Comparison of ENCODE assay signal across 8 cellular contexts in genomic region chr2:64330691-64331429, GRCh38.
DNase-seq lines count a peak whose midpoint lies in the region; ATAC-seq and TF ChIP-seq lines count a peak whose summit lies in the region.

No MANE protein-coding gene starts in this region.

- intact Hi-C loops in left lung (cut with DNase I), result loop anchor here in 1 of 2 donors (5.0 to 10.0 kb wide), 2 partner anchors 156 to 534 kb away; no protein-coding TSS in a partner anchor

- CTCF ChIA-PET in HEK293 (lab: Yijun Ruan, JAX), result interaction anchor here (0.6 to 7.3 kb wide), 66 partner anchors 10 to 1023 kb away, joined by 3 to 155 read pairs (median 5); no protein-coding TSS in a partner anchor

- H3K27ac ChIP-seq in HEK293 (ENCODE audit: extremely low read depth, low read depth, low read length) (no peak overlapping the region), left lung (peak overlapping the region; percentile 21 to 79)

- TF ChIP-seq CTCF in HEK293 (tag by site-specific recombination; IDR thresholded peaks at IDR 0.05), result peak; percentile 65
- peak; percentile 87 to 90 for TF ChIP-seq CTCF in left lung (IDR thresholded peaks at IDR 0.05)

- H3K4me3 ChIP-seq in HEK293 (ENCODE audit: low read depth, low read length), result no peak overlapping the region
- H3K4me3 ChIP-seq in left lung, result no peak overlapping the region

- H3K27me3 ChIP-seq in left lung, result no peaks in the 10 kb centered on the region

- H3K9me3 ChIP-seq in HEK293 (ENCODE audit: control insufficient read depth, insufficient read depth, low read depth, low read length), result no peaks in the 10 kb centered on the region
- no peaks in the 10 kb centered on the region for H3K9me3 ChIP-seq in left lung

- no peaks in the 10 kb centered on the region for H3K36me3 ChIP-seq in HEK293 (ENCODE audit: control insufficient read depth in 2 of 2, insufficient read depth in 1 of 2, low read length in 2 of 2)
- H3K36me3 ChIP-seq in left lung, result no peaks in the 10 kb centered on the region

- POLR2A ChIA-PET in HEK293 (lab: Yijun Ruan, JAX), result interaction anchor here (1.1 to 1.4 kb wide), 4 partner anchors 33 to 194 kb away, joined by 3 to 5 read pairs (median 4); partner anchors contain the start of genes AFTPH and LGALSL

- peak; percentile 82 for ATAC-seq in left lung
- no peak for ATAC-seq in HG02610 (IDR thresholded peaks at IDR 0.05; ENCODE audit: unreplicated experiment)

- DNase-seq in AG08396 (ENCODE audit: low spot score) (peak; percentile 53), NCI-H69 (lab: John Stamatoyannopoulos, UW) (peak; percentile 90), dermis blood vessel endothelial cell (peak; percentile 95), left lung (peak; percentile 78 to 85)
- DNase-seq in activated CD4-positive, alpha-beta T cell treated with anti-CD3 and anti-CD28 coated beads, Interleukin-2, amount 50 U/mL, for 1 hour, result peak; percentile 82
- DNase-seq in stimulated activated CD4-positive, alpha-beta T cell treated with anti-CD3 and anti-CD28 coated beads, Interleukin-1b, Interleukin-23, amount 100 ng/mL, for 48 hours, result peak; percentile 71

- no peaks in the 10 kb centered on the region; the same call in 1 of the 2 replicates for H3K4me1 ChIP-seq in HEK293 (ENCODE audit: control insufficient read depth, insufficient read depth, low read length)
- H3K4me1 ChIP-seq in left lung, result peaks cover 10 to 46% of the 10 kb centered on the region in 2 donors

TF ChIP-seq in HEK293, 187 proteins besides CTCF, POLR2A, EP300 and RAD21:
- TF ChIP-seq GLI4 (tag by site-specific recombination; IDR thresholded peaks at IDR 0.05) (no peak), ZNF473 (tag by site-specific recombination; IDR thresholded peaks at IDR 0.05) (no peak), ZNF585B (tag by site-specific recombination; IDR thresholded peaks at IDR 0.05) (no peak), ZNF366 (tag by site-specific recombination; conservative IDR thresholded peaks at IDR 0.05) (0 out of 2 replicates have a peak, but pooled peaks have one; percentile 23), ZNF184 (tag by site-specific recombination; IDR thresholded peaks at IDR 0.05) (no peak), KLF7 (tag by site-specific recombination; IDR thresholded peaks at IDR 0.05; ENCODE audit: borderline replicate concordance) (no peak), ZNF654 (tag by site-specific recombination; IDR thresholded peaks at IDR 0.05; ENCODE audit: low read depth) (peak; percentile 87), PRDM2 (tag by site-specific recombination; IDR thresholded peaks at IDR 0.05; ENCODE audit: borderline replicate concordance) (no peak), GFI1B (tag by site-specific recombination; IDR thresholded peaks at IDR 0.05) (no peak), MYNN (tag by site-specific recombination; IDR thresholded peaks at IDR 0.05; ENCODE audit: borderline replicate concordance) (no peak), ZNF629 (tag by site-specific recombination; IDR thresholded peaks at IDR 0.05) (no peak), ZNF362 (tag by site-specific recombination; IDR thresholded peaks at IDR 0.05) (0 out of 2 replicates have a peak, but pooled peaks have one; percentile 19), PRDM6 (tag by site-specific recombination; IDR thresholded peaks at IDR 0.05) (no peak), ZSCAN16 (tag by site-specific recombination; IDR thresholded peaks at IDR 0.05) (peak; percentile 77; the same call in 1 of the 2 replicates), HOXA7 (CRISPR knock-in tag; IDR thresholded peaks at IDR 0.05; ENCODE audit: borderline replicate concordance) (no peak), YY1 (tag by site-specific recombination; IDR thresholded peaks at IDR 0.05) (no peak)
TF ChIP-seq in HEK293: peak in this region for 4.
